Comparison of ENCODE assay signal across 1 cellular context in the genomic region with DNA sequence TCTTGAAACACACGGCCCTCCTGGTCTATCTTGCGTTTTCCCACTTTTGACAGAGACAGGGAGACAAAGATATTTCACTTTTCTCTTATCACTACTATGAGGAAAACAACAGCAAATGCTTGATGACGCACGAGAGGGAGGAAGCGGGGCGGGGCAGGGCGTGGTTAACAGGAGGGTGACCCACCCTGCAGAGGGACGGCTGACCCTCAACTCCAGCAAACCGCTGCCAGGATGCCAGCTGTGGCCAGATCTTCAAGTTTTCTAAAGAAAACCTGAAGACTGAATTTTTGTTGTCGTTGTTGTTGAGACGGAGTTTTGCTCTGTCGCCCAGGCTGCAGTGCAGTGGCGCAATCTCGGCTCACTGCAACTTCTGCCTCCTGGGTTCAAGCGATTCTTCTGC.
TF ChIP-seq lines count a peak whose summit lies in the region.

No MANE protein-coding gene starts in this region.

TF ChIP-seq in HCT116, 20 proteins besides CTCF, POLR2A, EP300 and RAD21:
- TF ChIP-seq SP1 (IDR thresholded peaks at IDR 0.05; ENCODE audit: low read depth), result 0 out of 2 replicates have a peak, but pooled peaks have one; percentile 6
